ENCODE assay signal across 8 cellular contexts in genomic region chr18:2846241-2846637, GRCh38. TPM values are rescaled to one million over a fixed set of nuclear protein-coding genes. Genes with fewer than 3 reads are reported as not detected.
A peak's percentile ranks its signal among the peaks of the same experiment; 100 is the strongest.
DNase-seq lines count a peak whose midpoint lies in the region; ATAC-seq, FAIRE-seq and TF ChIP-seq lines count a peak whose summit lies in the region.

No MANE protein-coding gene starts in this region.

- ATAC-seq in pancreas, result peak in 3 of 4 donors; percentile 28 to 33 (median 30)

- FAIRE-seq in GM19239 (lab: Jason Lieb, UNC), result no peak
- no peak for FAIRE-seq in pancreas (lab: Jason Lieb, UNC)

- peaks cover 0 to 27% (median 0%) of the 10 kb centered on the region in 4 donors for H3K27me3 ChIP-seq in pancreas

- peak; percentile 31 for DNase-seq in GM19239 (ENCODE audit: insufficient read length, low spot score)
- DNase-seq in SW480 (ENCODE audit: low spot score), result peak; percentile 12
- DNase-seq in fibroblast of peridontal ligament (ENCODE audit: extremely low read depth), result peak; percentile 27
- DNase-seq in pancreas, result peak in 1 of 6 donors; percentile 28
- no peak for DNase-seq in KG1 (lab: John Stamatoyannopoulos, UW)
- DNase-seq in Kasumi-1 (lab: John Stamatoyannopoulos, UW), result no peak
- no peak for DNase-seq in stimulated activated naive CD4-positive, alpha-beta T cell (lab: John Stamatoyannopoulos, UW)
- no peak for DNase-seq in cortex of kidney (lab: John Stamatoyannopoulos, UW)

- no peak for TF ChIP-seq CTCF in pancreas (IDR thresholded peaks at IDR 0.05)

- H3K4me1 ChIP-seq in pancreas, result peaks cover 3 to 7% (median 7%) of the 10 kb centered on the region in 3 donors

- no peaks in the 10 kb centered on the region for H3K36me3 ChIP-seq in pancreas

- WGBS in pancreas, 2 donors, result 0 to 1% methylated on average over 16 of the region's 16 CpGs

- intact Hi-C loops in pancreas (cut with DNase I), result no loop called here

- peak overlapping the region; percentile 8 to 48 (median 27) for H3K4me3 ChIP-seq in pancreas

- peak overlapping the region in 1 of 4 donors; percentile 11 for H3K27ac ChIP-seq in pancreas

- H3K9me3 ChIP-seq in pancreas, result no peaks in the 10 kb centered on the region

RNA-seq across cellular contexts. Expression of gene EMILIN2, which starts 0.6 kb away (rescaled TPM):
- 10 to 100 TPM in 1 of 6 donors, 1 to 10 TPM in 3, under 1 TPM in 2; 0.43 to 11.0 (median 3.3) TPM for total RNA-seq in pancreas
- 1 to 10 TPM; 2.8 to 4.0 TPM for polyA plus RNA-seq in pancreas

Comparison
In these comparisons a context has a peak if more than half of its experiments do, and no peak if none do; other contexts are left out.
1. DNase-seq: peak in GM19239 (single experiment), SW480 (single experiment) and fibroblast of peridontal ligament (single experiment); none in KG1 (single experiment), Kasumi-1 (0 of 2), stimulated activated naive CD4-positive, alpha-beta T cell (0 of 6) and cortex of kidney (single experiment).